In the genomic region with DNA sequence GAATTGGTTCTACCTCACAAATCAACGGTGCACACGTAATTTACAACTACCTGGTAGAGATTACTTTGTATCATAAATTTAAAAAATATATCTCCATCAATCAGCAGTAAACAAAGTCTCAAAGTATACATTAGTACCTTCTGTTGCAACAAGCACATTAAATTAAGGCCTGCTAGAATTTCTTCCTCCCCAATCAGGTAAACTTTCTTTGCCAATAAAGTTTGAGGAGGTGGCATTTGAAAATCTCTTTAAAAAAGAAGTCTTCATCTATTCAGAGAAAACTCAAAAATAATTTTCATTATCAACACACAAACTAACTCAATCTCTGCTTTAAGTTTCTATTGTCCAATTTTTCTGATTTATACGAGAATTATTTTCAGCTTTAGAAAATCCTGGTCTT, we compare ENCODE assay signal across 12 cellular contexts. TPM values are rescaled to one million over a fixed set of nuclear protein-coding genes. Genes with fewer than 3 reads are reported as not detected.
DNase-seq lines count a peak whose midpoint lies in the region; ATAC-seq and TF ChIP-seq lines count a peak whose summit lies in the region.
"Had no signal": no experiment of that assay in that cellular context is flagged by ENCODE, and none has a peak within 500 bp of the region (broad histone marks: within the 10 kb centered on the region; RNA-seq: fewer than 3 reads in every experiment).

No MANE protein-coding gene starts in this region.

- H3K4me3 Mint-ChIP-seq in CD4-positive, alpha-beta T cell, result peak overlapping the region; percentile 50
- peak overlapping the region; percentile 93 for H3K4me3 Mint-ChIP-seq in natural killer cell treated with Interleukin-12 subunit alpha and Interleukin-12 subunit beta and Interleukin-15 and Interleukin-18, amount 100 ng/mL, for 72 hours

- in situ Hi-C loops in mammary epithelial cell (cut with MboI; ENCODE audit: low sequenced_read_pairs in 2 of 2), result no loop called here

- no peak overlapping the region for H3K4me3 ChIP-seq in Karpas-422 (ENCODE audit: low read length)
- peak overlapping the region in 2 of 3 experiments; percentile 23 to 26 for H3K4me3 ChIP-seq in mammary epithelial cell (replicated peaks in 1 of 3; ENCODE audit: insufficient read depth in 1 of 3, low read depth in 2 of 3, low read length in 3 of 3)

- H2AFZ ChIP-seq in Karpas-422 (ENCODE audit: low read length) (no peak overlapping the region), mammary epithelial cell (ENCODE audit: low read depth, low read length) (no peak overlapping the region)

- intact Hi-C loops in CD4-positive, alpha-beta T cell (cut with DNase I, micrococcal nuclease), result loop anchor here in 1 of 2 experiments (5.0 kb wide), 1 partner anchor 483 kb away; a partner anchor contains a TSS
- intact Hi-C loops in mammary epithelial cell (cut with micrococcal nuclease), result no loop called here

- WGBS in mammary epithelial cell (ENCODE audit: low coverage, missing lambda C conversion rate), result 59% methylated on average over 3 of the region's 3 CpGs

- dilution Hi-C loops in mammary epithelial cell (cut with HindIII; ENCODE audit: low sequenced_read_pairs), result no loop called here

- H3K36me3 ChIP-seq in Karpas-422 (ENCODE audit: insufficient read depth, low read length) (peaks cover 86% of the 10 kb centered on the region), mammary epithelial cell (ENCODE audit: insufficient read depth, low read length) (peaks cover 61% of the 10 kb centered on the region)

- no peak for TF ChIP-seq CTCF in CD4-positive, alpha-beta T cell (IDR thresholded peaks at IDR 0.05)
- TF ChIP-seq CTCF in mammary epithelial cell (conservative IDR thresholded peaks at IDR 0.05 in 1 of 2, IDR thresholded peaks at IDR 0.05 in 1 of 2; ENCODE audit: extremely low read depth in 1 of 2, insufficient read depth in 1 of 2, low read depth in 1 of 2, low read length in 2 of 2), result no peak

- peaks cover 34% of the 10 kb centered on the region for H3K4me1 ChIP-seq in Karpas-422 (ENCODE audit: low read length)
- H3K4me1 ChIP-seq in mammary epithelial cell (ENCODE audit: insufficient read depth, low read length), result peaks cover 25% of the 10 kb centered on the region

- H3K4me2 ChIP-seq in Karpas-422 (ENCODE audit: low read depth, low read length, poor library complexity, severe bottlenecking) (peak overlapping the region; percentile 99), mammary epithelial cell (ENCODE audit: insufficient read depth, low read depth, low read length) (peak overlapping the region; percentile 86)

- DNase-seq in CD4-positive, alpha-beta T cell, result no peak
- no peak for DNase-seq in Karpas-422
- DNase-seq in mammary epithelial cell, result no peak
- no peak for DNase-seq in natural killer cell treated with Interleukin-12 subunit alpha and Interleukin-12 subunit beta and Interleukin-15 and Interleukin-18, amount 100 ng/mL, for 72 hours (ENCODE audit: low spot score)
- no peak for DNase-seq in islet precursor cell
- no peak for DNase-seq in NCI-H345 treated with DMSO at 0.1 percent for 48 hours (lab: John Stamatoyannopoulos, UW; ENCODE audit: unreplicated experiment)
- no peak for DNase-seq in DMS79 treated with DMSO at 0.1 percent for 48 hours (lab: John Stamatoyannopoulos, UW)
- DNase-seq: anterior cingulate cortex; NCI-H1105; stimulated activated naive CD4-positive, alpha-beta T cell treated with Interleukin-2 at 50 U/mL for 16 hours had no signal

- POLR2A ChIA-PET in CD4-positive, alpha-beta T cell (lab: Charles Lee), result interaction anchor here (1.0 to 3.3 kb wide), 7 partner anchors 19 to 601 kb away, joined by 3 to 40 read pairs (median 4); a partner anchor contains a TSS

- ATAC-seq in CD4-positive, alpha-beta T cell (ENCODE audit: poor library complexity), result no peak
- ATAC-seq in natural killer cell treated with Interleukin-12 subunit alpha and Interleukin-12 subunit beta and Interleukin-15 and Interleukin-18, amount 100 ng/mL, for 72 hours, result no peak
- ATAC-seq in HG02610 (IDR thresholded peaks at IDR 0.05; ENCODE audit: unreplicated experiment), result no peak

- H3K36me3 Mint-ChIP-seq in CD4-positive, alpha-beta T cell (ENCODE audit: low read depth), result peaks cover 99% of the 10 kb centered on the region
- H3K36me3 Mint-ChIP-seq in natural killer cell treated with Interleukin-12 subunit alpha and Interleukin-12 subunit beta and Interleukin-15 and Interleukin-18, amount 100 ng/mL, for 72 hours, result peaks cover 76% of the 10 kb centered on the region

- no peak overlapping the region for H3K9ac ChIP-seq in Karpas-422 (ENCODE audit: low read length)
- no peak overlapping the region for H3K9ac ChIP-seq in mammary epithelial cell (ENCODE audit: insufficient read depth, low read length)

- CTCF ChIA-PET in CD4-positive, alpha-beta T cell (lab: Charles Lee), result interaction anchor here (1.3 to 2.8 kb wide), 3 partner anchors 18 to 46 kb away, joined by 3 to 10 read pairs (median 4); no protein-coding TSS in a partner anchor
- CTCF ChIA-PET in mammary epithelial cell (lab: Charles Lee; ENCODE audit: low non-redundant PET), result no interaction called here

- no peaks in the 10 kb centered on the region for H3K27me3 Mint-ChIP-seq in CD4-positive, alpha-beta T cell
- H3K27me3 Mint-ChIP-seq in natural killer cell treated with Interleukin-12 subunit alpha and Interleukin-12 subunit beta and Interleukin-15 and Interleukin-18, amount 100 ng/mL, for 72 hours, result no peaks in the 10 kb centered on the region

- peaks cover 55% of the 10 kb centered on the region for H4K20me1 ChIP-seq in Karpas-422 (ENCODE audit: insufficient read depth, low read depth, low read length)
- H4K20me1 ChIP-seq in mammary epithelial cell (ENCODE audit: insufficient read depth, low read length), result peaks cover 25% of the 10 kb centered on the region

- H3K9me3 Mint-ChIP-seq in CD4-positive, alpha-beta T cell, result no peaks in the 10 kb centered on the region
- no peaks in the 10 kb centered on the region for H3K9me3 Mint-ChIP-seq in natural killer cell treated with Interleukin-12 subunit alpha and Interleukin-12 subunit beta and Interleukin-15 and Interleukin-18, amount 100 ng/mL, for 72 hours

- H3K9me2 ChIP-seq in Karpas-422 (replicated peaks; ENCODE audit: insufficient read depth, low read length), result no peaks in the 10 kb centered on the region

- no TSS peak for BruUV-seq in mammary epithelial cell (replicated peaks; lab: Mats Ljungman, UMichigan)

- no peaks in the 10 kb centered on the region for H3K9me3 ChIP-seq in CD4-positive, alpha-beta T cell (ENCODE audit: control insufficient read depth, low read length)
- H3K9me3 ChIP-seq in Karpas-422 (ENCODE audit: low read length), result no peaks in the 10 kb centered on the region
- no peaks in the 10 kb centered on the region for H3K9me3 ChIP-seq in mammary epithelial cell (replicated peaks; ENCODE audit: insufficient read depth, low read length)

- H3K27ac ChIP-seq in CD4-positive, alpha-beta T cell (ENCODE audit: low read depth, low read length), result no peak overlapping the region
- H3K27ac ChIP-seq in Karpas-422 (ENCODE audit: low read length) (no peak overlapping the region), mammary epithelial cell (ENCODE audit: insufficient read depth, low read depth, low read length) (no peak overlapping the region)
- H3K27ac ChIP-seq: VCaP had no signal

- H3K79me2 ChIP-seq in Karpas-422 (ENCODE audit: low read length) (peaks cover 83% of the 10 kb centered on the region), mammary epithelial cell (ENCODE audit: insufficient read depth, low read length) (peaks cover 92% of the 10 kb centered on the region)

- H3K27ac Mint-ChIP-seq in CD4-positive, alpha-beta T cell, result peak overlapping the region; percentile 100
- H3K27ac Mint-ChIP-seq in natural killer cell treated with Interleukin-12 subunit alpha and Interleukin-12 subunit beta and Interleukin-15 and Interleukin-18, amount 100 ng/mL, for 72 hours, result peak overlapping the region; percentile 99

- H3K27me3 ChIP-seq in CD4-positive, alpha-beta T cell (ENCODE audit: control insufficient read depth, insufficient read depth, low read length), result no peaks in the 10 kb centered on the region
- H3K27me3 ChIP-seq in Karpas-422 (ENCODE audit: low read length), result no peaks in the 10 kb centered on the region
- no peaks in the 10 kb centered on the region for H3K27me3 ChIP-seq in mammary epithelial cell (ENCODE audit: insufficient read depth, low read length)

- H3K4me1 Mint-ChIP-seq in CD4-positive, alpha-beta T cell (ENCODE audit: low read depth), result peaks cover 93% of the 10 kb centered on the region
- H3K4me1 Mint-ChIP-seq in natural killer cell treated with Interleukin-12 subunit alpha and Interleukin-12 subunit beta and Interleukin-15 and Interleukin-18, amount 100 ng/mL, for 72 hours (ENCODE audit: low read depth in 2 of 2), result peaks cover 50 to 73% of the 10 kb centered on the region in 2 donors

RNA-seq across cellular contexts. Expression of a gene that starts 4.4 kb away (rescaled TPM):
- 1,000 to 10,000 TPM; 1,350 to 1,388 TPM for total RNA-seq in CD4-positive, alpha-beta T cell
- 174 and 221 TPM in 2 replicates for total RNA-seq in Karpas-422 (2014; rRNA removed; shearing (Covaris generic); ENCODE audit: low replicate concordance)
- total RNA-seq in mammary epithelial cell, result 100 to 1,000 TPM; 127 to 130 TPM
- polyA plus RNA-seq in mammary epithelial cell, result 42.7 TPM
- polyA minus RNA-seq in mammary epithelial cell, result 37.7 TPM
- 100 to 1,000 TPM; 303 to 324 TPM for total RNA-seq in natural killer cell treated with Interleukin-12 subunit alpha and Interleukin-12 subunit beta and Interleukin-15 and Interleukin-18, amount 100 ng/mL, for 72 hours
